Comparison of ENCODE assay signal across 13 cellular contexts in the genomic region with DNA sequence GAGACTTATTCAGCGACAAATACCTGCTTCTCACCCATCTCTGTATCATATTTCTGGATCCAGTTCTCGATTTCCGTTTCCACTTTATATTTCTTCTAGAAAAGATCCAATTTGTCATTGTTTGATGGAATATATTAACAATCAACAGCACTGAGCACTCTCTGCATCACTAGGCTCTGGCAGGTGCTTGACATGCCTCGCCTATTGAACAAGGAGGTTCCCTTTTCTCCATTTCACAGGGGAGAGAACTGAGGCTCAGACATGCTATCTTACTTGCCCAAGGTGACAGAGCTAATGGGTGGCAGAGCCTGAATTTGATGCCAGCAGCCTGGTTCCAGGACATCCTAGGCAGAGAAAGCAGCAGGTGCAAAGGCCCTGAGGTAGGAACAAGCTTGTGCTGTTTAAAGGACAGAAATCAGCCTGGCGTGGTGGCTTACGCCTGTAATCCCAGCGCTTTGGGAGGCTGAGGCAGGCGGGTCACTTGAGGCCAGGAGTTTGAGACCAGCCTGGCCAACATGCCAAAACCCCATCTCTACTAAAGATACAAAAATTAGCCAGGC. TPM values are rescaled to one million over a fixed set of nuclear protein-coding genes. Genes with fewer than 3 reads are reported as not detected.
DNase-seq lines count a peak whose midpoint lies in the region; ATAC-seq, FAIRE-seq and TF ChIP-seq lines count a peak whose summit lies in the region.
"Had no signal": no experiment of that assay in that cellular context is flagged by ENCODE, and none has a peak within 500 bp of the region (broad histone marks: within the 10 kb centered on the region; RNA-seq: fewer than 3 reads in every experiment).

No MANE protein-coding gene starts in this region.

- H3K4me3 Mint-ChIP-seq in WTC11 = no peak overlapping the region
- H3K4me3 Mint-ChIP-seq: CD8-positive, alpha-beta T cell had no signal

- H3K4me3 ChIP-seq in HepG2 (replicated peaks in 1 of 3; ENCODE audit: insufficient read depth in 1 of 3, low read depth in 2 of 3, low read length in 3 of 3) = no peak overlapping the region
- no peak overlapping the region for H3K4me3 ChIP-seq in right lobe of liver
- no peak overlapping the region for H3K4me3 ChIP-seq in mesenchymal stem cell (ENCODE audit: insufficient read depth in 1 of 2, low read depth in 1 of 2, low read length in 2 of 2)
- H3K4me3 ChIP-seq: BLaER1, SJSA1 had no signal

- H3K9ac ChIP-seq in HepG2 (ENCODE audit: insufficient read depth, low read depth, low read length) = no peak overlapping the region
- H3K9ac ChIP-seq in mesenchymal stem cell (ENCODE audit: low read length) = peak overlapping the region; percentile 7
- H3K9ac ChIP-seq: BLaER1 had no signal

- CTCF ChIA-PET in HepG2 (lab: Yijun Ruan, JAX; ENCODE audit: low intra/inter-chr PET ratio, low total read pairs) = interaction anchor here (1.4 kb wide), 1 partner anchor 228 kb away, joined by 6 read pairs; no protein-coding TSS in a partner anchor
- CTCF ChIA-PET in WTC11 (lab: Charles Lee) = interaction anchor here (0.6 to 1.5 kb wide), 14 partner anchors 12 to 1616 kb away, joined by 3 to 16 read pairs (median 4); partner anchors contain the start of genes DDX54 and TPCN1

- ATAC-seq in HepG2 = no peak
- ATAC-seq in right lobe of liver = no peak
- no peak for ATAC-seq in WTC11
- no peak for ATAC-seq in HG03135 (IDR thresholded peaks at IDR 0.05; ENCODE audit: unreplicated experiment)
- ATAC-seq in GM18502 (IDR thresholded peaks at IDR 0.05; ENCODE audit: poor library complexity, unreplicated experiment) = no peak

- peaks cover 4% of the 10 kb centered on the region; the same call in 1 of the 2 replicates for H3K4me1 Mint-ChIP-seq in WTC11

- no peaks in the 10 kb centered on the region for H3K9me3 Mint-ChIP-seq in WTC11
- H3K9me3 Mint-ChIP-seq: CD8-positive, alpha-beta T cell; IgD-negative memory B cell had no signal

- H2AFZ ChIP-seq in HepG2 (ENCODE audit: low read length) (no peak overlapping the region), mesenchymal stem cell (ENCODE audit: low read depth, low read length) (peak overlapping the region; percentile 8)

- no peaks in the 10 kb centered on the region for H3K36me3 ChIP-seq in HepG2 (replicated peaks in 1 of 2; ENCODE audit: control insufficient read depth in 1 of 2, insufficient read depth in 2 of 2, low read length in 2 of 2)
- H3K36me3 ChIP-seq in right lobe of liver = no peaks in the 10 kb centered on the region
- H3K36me3 ChIP-seq in mesenchymal stem cell (ENCODE audit: control insufficient read depth in 1 of 2, insufficient read depth in 2 of 2, low read depth in 1 of 2, low read length in 2 of 2) = peaks cover 3 to 14% of the 10 kb centered on the region in 2 experiments

- DNase-seq in HepG2 (ENCODE audit: low spot score) (no peak), right lobe of liver (no peak), WTC11 (ENCODE audit: low spot score) (no peak), mesenchymal stem cell (no peak), amygdala (lab: John Stamatoyannopoulos, UW) (no peak), ureter (ENCODE audit: low spot score) (no peak)

- H3K23ac ChIP-seq in mesenchymal stem cell (ENCODE audit: low read length in 2 of 2) = no peak overlapping the region

- TF ChIP-seq EP300 in HepG2 (IDR thresholded peaks at IDR 0.05; ENCODE audit: low read depth in 2 of 2, low read length in 2 of 2) (no peak), HepG2 (CRISPR knock-in tag; IDR thresholded peaks at IDR 0.05; ENCODE audit: borderline replicate concordance) (no peak)

- no TSS peak for BruUV-seq in HepG2 (replicated peaks; lab: Mats Ljungman, UMichigan)

- no peaks in the 10 kb centered on the region for H3K27me3 ChIP-seq in HepG2 (ENCODE audit: control insufficient read depth in 1 of 2, insufficient read depth in 2 of 2, low read length in 2 of 2)
- no peaks in the 10 kb centered on the region for H3K27me3 ChIP-seq in right lobe of liver
- H3K27me3 ChIP-seq in mesenchymal stem cell (ENCODE audit: control insufficient read depth in 1 of 2, insufficient read depth in 1 of 2, low read length in 2 of 2) = no peaks in the 10 kb centered on the region
- H3K27me3 ChIP-seq: SJSA1 had no signal

- H4K20me1 ChIP-seq in HepG2 (ENCODE audit: insufficient read depth, low read length) = no peaks in the 10 kb centered on the region

- peak overlapping the region; percentile 83 for H2AK5ac ChIP-seq in mesenchymal stem cell (ENCODE audit: low read length, severe bottlenecking)

- no peaks in the 10 kb centered on the region for H3K79me2 ChIP-seq in HepG2 (ENCODE audit: insufficient read depth, low read length)

- H3K27ac ChIP-seq in HepG2 (ENCODE audit: extremely low read length, insufficient read depth, low read length) (no peak overlapping the region), right lobe of liver (no peak overlapping the region), mesenchymal stem cell (ENCODE audit: low read length, poor library complexity, severe bottlenecking) (no peak overlapping the region)
- H3K27ac ChIP-seq: BLaER1, SJSA1 had no signal

- no peak overlapping the region for H3K18ac ChIP-seq in mesenchymal stem cell (ENCODE audit: low read depth in 1 of 2, low read length in 2 of 2)

- H3K4me2 ChIP-seq in HepG2 (ENCODE audit: low read depth, low read length) (no peak overlapping the region), mesenchymal stem cell (ENCODE audit: low read length, poor library complexity, severe bottlenecking) (no peak overlapping the region)
- H3K4me2 ChIP-seq: BLaER1 had no signal

- peaks cover 4% of the 10 kb centered on the region for H3K36me3 Mint-ChIP-seq in WTC11
- H3K36me3 Mint-ChIP-seq: IgD-negative memory B cell had no signal

- 95% methylated on average over 4 of the region's 8 CpGs for WGBS in HepG2 (ENCODE audit: low lambda C conversion rate)
- 97% methylated on average over 4 of the region's 8 CpGs for WGBS in right lobe of liver (ENCODE audit: insufficient coverage, low coverage, low lambda C conversion rate, missing lambda C conversion rate)
- WGBS in mesenchymal stem cell = 96% methylated on average over 6 of the region's 8 CpGs

- peak overlapping the region; percentile 43 for H4K8ac ChIP-seq in mesenchymal stem cell (ENCODE audit: low read length)

- H3K4ac ChIP-seq in mesenchymal stem cell (ENCODE audit: low read depth in 1 of 2, low read length in 2 of 2) = peak overlapping the region in 1 of 2 experiments; percentile 73

- no peak overlapping the region for H3K14ac ChIP-seq in mesenchymal stem cell (ENCODE audit: low read length in 2 of 2)

- no peak for FAIRE-seq in HepG2 (lab: Jason Lieb, UNC)

- no peak for TF ChIP-seq POLR2A in HepG2 (IDR thresholded peaks at IDR 0.05; ENCODE audit: insufficient read depth in 1 of 2, low read depth in 2 of 2, low read length in 2 of 2)
- no peak for TF ChIP-seq POLR2A in right lobe of liver (IDR thresholded peaks at IDR 0.05)

- POLR2A ChIA-PET in HepG2 (lab: Yijun Ruan, JAX) = interaction anchor here (1.8 kb wide), 1 partner anchor 8 kb away, joined by 4 read pairs; no protein-coding TSS in a partner anchor
- POLR2A ChIA-PET in WTC11 (lab: Charles Lee) = interaction anchor here (0.6 kb wide), 1 partner anchor 36 kb away, joined by 4 read pairs; no protein-coding TSS in a partner anchor

- H4K91ac ChIP-seq in mesenchymal stem cell (ENCODE audit: low read length) = peak overlapping the region; percentile 47

- H3K4me1 ChIP-seq in HepG2 (ENCODE audit: insufficient read depth, low read length) (peaks cover 14% of the 10 kb centered on the region), right lobe of liver (peaks cover 0 to 11% (median 0%) of the 10 kb centered on the region in 4 donors), mesenchymal stem cell (ENCODE audit: control insufficient read depth, insufficient read depth, low read depth, low read length) (peaks cover 44% of the 10 kb centered on the region)

- no peak overlapping the region for H2BK5ac ChIP-seq in mesenchymal stem cell (ENCODE audit: low read depth, low read length, poor library complexity, severe bottlenecking)

- no peak for TF ChIP-seq CTCF in HepG2 (CRISPR knock-in tag; IDR thresholded peaks at IDR 0.05)
- TF ChIP-seq CTCF in right lobe of liver (IDR thresholded peaks at IDR 0.05) = no peak
- no peak for TF ChIP-seq CTCF in WTC11 (IDR thresholded peaks at IDR 0.05)

- H2BK15ac ChIP-seq in mesenchymal stem cell (ENCODE audit: low read depth, poor library complexity, severe bottlenecking) = peak overlapping the region; percentile 13

- peaks cover 7% of the 10 kb centered on the region for H3K79me1 ChIP-seq in mesenchymal stem cell (replicated peaks; ENCODE audit: low read length, poor library complexity, severe bottlenecking)

- in situ Hi-C loops in HepG2 (cut with HindIII; ENCODE audit: extremely low pct_ligation_motif_present, low pct_unique_long_range_greater_than_20kb) = loop anchor here (10.0 kb wide), 1 partner anchor 157 kb away; the partner anchor contains the start of gene PLBD2

- H3K27me3 Mint-ChIP-seq in WTC11 (ENCODE audit: low read depth) = no peaks in the 10 kb centered on the region
- H3K27me3 Mint-ChIP-seq: IgD-negative memory B cell had no signal

- no peak overlapping the region for H3K27ac Mint-ChIP-seq in WTC11
- H3K27ac Mint-ChIP-seq: CD8-positive, alpha-beta T cell had no signal

- no peaks in the 10 kb centered on the region for H3K9me3 ChIP-seq in HepG2 (ENCODE audit: low read length)
- no peaks in the 10 kb centered on the region for H3K9me3 ChIP-seq in right lobe of liver
- no peaks in the 10 kb centered on the region for H3K9me3 ChIP-seq in mesenchymal stem cell (ENCODE audit: control insufficient read depth, low read length)
- H3K9me3 ChIP-seq: BLaER1, SJSA1 had no signal

- H2BK12ac ChIP-seq in mesenchymal stem cell (ENCODE audit: low read length in 2 of 2) = peak overlapping the region in 1 of 2 experiments; percentile 80

- no peak for TF ChIP-seq RAD21 in HepG2 (CRISPR knock-in tag; IDR thresholded peaks at IDR 0.05)

- intact Hi-C loops in HepG2 (cut with micrococcal nuclease; ENCODE audit: unreplicated experiment) (loop anchor here (10.0 kb wide), 2 partner anchors 77 to 227 kb away; partner anchors contain the start of gene SDSL), right lobe of liver (cut with DNase I) (loop anchor here (10.0 kb wide), 2 partner anchors 97 to 237 kb away; no protein-coding TSS in a partner anchor)

- H2BK120ac ChIP-seq in mesenchymal stem cell (ENCODE audit: low read depth, low read length) = no peak overlapping the region

RNA-seq across cellular contexts. Expression of gene RITA1, which starts 12.1 kb away (rescaled TPM):
- total RNA-seq in HepG2 (2016; rRNA removed; fragmentation: Illumina TruSeq; extraction: Trizol) (28.1 and 28.9 TPM in 2 replicates), right lobe of liver (10 to 100 TPM; 11.1 to 33.0 (median 22.3) TPM), WTC11 (2021) (26.4 to 29.3 TPM (median 27.1 TPM) in 3 replicates), ureter (11.6 TPM)
- total RNA-seq in HepG2 (2016; cell fraction: cytosol; rRNA removed; fragmentation: Illumina TruSeq; extraction: Trizol; ENCODE audit: low read depth) = 34.7 and 44.4 TPM in 2 replicates
- total RNA-seq in HepG2 (2016; cell fraction: insoluble cytoplasmic fraction; rRNA removed; fragmentation: Illumina TruSeq; extraction: Trizol) = 25.7 and 31.1 TPM in 2 replicates
- 58.4 and 67.9 TPM in 2 replicates for total RNA-seq in HepG2 (2016; cell fraction: membrane; rRNA removed; fragmentation: Illumina TruSeq; extraction: Trizol)
- 16.2 and 17.8 TPM in 2 replicates for total RNA-seq in HepG2 (2016; cell fraction: nucleus; rRNA removed; fragmentation: Illumina TruSeq; extraction: Trizol)
- polyA plus RNA-seq in HepG2 (2011; rRNA removed) = 12.4 and 14.3 TPM in 2 replicates
- polyA plus RNA-seq in HepG2 (2011; cell fraction: cytosol; rRNA removed) = 13.8 and 16.3 TPM in 2 replicates
- polyA plus RNA-seq in HepG2 (2011; cell fraction: nucleus; rRNA removed) = 8.9 and 10.1 TPM in 2 replicates
- 8.6 and 10.6 TPM in 2 replicates for polyA plus RNA-seq in HepG2 (2012)
- polyA plus RNA-seq in HepG2 (2016; cell fraction: cytosol; fragmentation: Illumina TruSeq; extraction: Trizol; ENCODE audit: low read depth) = 48.9 and 64.2 TPM in 2 replicates
- polyA plus RNA-seq in HepG2 (2016; cell fraction: insoluble cytoplasmic fraction; fragmentation: Illumina TruSeq; extraction: Trizol; ENCODE audit: low read depth) = 35.7 and 37.7 TPM in 2 replicates
- polyA plus RNA-seq in HepG2 (2016; cell fraction: membrane; fragmentation: Illumina TruSeq; extraction: Trizol; ENCODE audit: low read depth) = 64.3 and 73.8 TPM in 2 replicates
- 21.0 and 24.3 TPM in 2 replicates for polyA plus RNA-seq in HepG2 (2016; cell fraction: nucleus; fragmentation: Illumina TruSeq; extraction: Trizol; ENCODE audit: insufficient read depth, low read depth)
- 12.2 and 25.5 TPM in 2 replicates for polyA minus RNA-seq in HepG2 (2011; rRNA and poly(A)+ RNA removed; ENCODE audit: low replicate concordance)
- 6.2 and 7.6 TPM in 2 replicates for polyA minus RNA-seq in HepG2 (2011; cell fraction: cytosol; rRNA and poly(A)+ RNA removed)
- 11.1 and 14.5 TPM in 2 replicates for polyA minus RNA-seq in HepG2 (2011; cell fraction: nucleus; rRNA and poly(A)+ RNA removed)
- 15.4 TPM for polyA plus RNA-seq in mesenchymal stem cell (2013, experiment 1 of 2)
- 14.6 TPM for polyA plus RNA-seq in mesenchymal stem cell (2013, experiment 2 of 2)

RNA-seq across cellular contexts. Expression of gene DDX54, which starts 12.3 kb away (rescaled TPM):
- total RNA-seq in HepG2 (2016; rRNA removed; fragmentation: Illumina TruSeq; extraction: Trizol) = 45.1 and 59.7 TPM in 2 replicates
- total RNA-seq in HepG2 (2016; cell fraction: cytosol; rRNA removed; fragmentation: Illumina TruSeq; extraction: Trizol; ENCODE audit: low read depth) = 5.0 and 6.8 TPM in 2 replicates
- total RNA-seq in HepG2 (2016; cell fraction: insoluble cytoplasmic fraction; rRNA removed; fragmentation: Illumina TruSeq; extraction: Trizol) = 44.2 and 60.5 TPM in 2 replicates
- total RNA-seq in HepG2 (2016; cell fraction: membrane; rRNA removed; fragmentation: Illumina TruSeq; extraction: Trizol) = 15.7 and 17.4 TPM in 2 replicates
- 30.5 and 38.6 TPM in 2 replicates for total RNA-seq in HepG2 (2016; cell fraction: nucleus; rRNA removed; fragmentation: Illumina TruSeq; extraction: Trizol)
- polyA plus RNA-seq in HepG2 (2011; rRNA removed) = 51.3 and 61.1 TPM in 2 replicates
- polyA plus RNA-seq in HepG2 (2011; cell fraction: cytosol; rRNA removed) = 33.9 and 54.0 TPM in 2 replicates
- 56.0 and 66.1 TPM in 2 replicates for polyA plus RNA-seq in HepG2 (2011; cell fraction: nucleus; rRNA removed)
- polyA plus RNA-seq in HepG2 (2012) = 29.2 and 33.1 TPM in 2 replicates
- polyA plus RNA-seq in HepG2 (2016; cell fraction: cytosol; fragmentation: Illumina TruSeq; extraction: Trizol; ENCODE audit: low read depth) = 4.2 and 4.5 TPM in 2 replicates
- 61.6 and 69.4 TPM in 2 replicates for polyA plus RNA-seq in HepG2 (2016; cell fraction: insoluble cytoplasmic fraction; fragmentation: Illumina TruSeq; extraction: Trizol; ENCODE audit: low read depth)
- 8.9 and 13.8 TPM in 2 replicates for polyA plus RNA-seq in HepG2 (2016; cell fraction: membrane; fragmentation: Illumina TruSeq; extraction: Trizol; ENCODE audit: low read depth)
- polyA plus RNA-seq in HepG2 (2016; cell fraction: nucleus; fragmentation: Illumina TruSeq; extraction: Trizol; ENCODE audit: insufficient read depth, low read depth) = 93.7 and 96.2 TPM in 2 replicates
- 67.7 and 93.0 TPM in 2 replicates for polyA minus RNA-seq in HepG2 (2011; rRNA and poly(A)+ RNA removed; ENCODE audit: low replicate concordance)
- 23.5 and 27.4 TPM in 2 replicates for polyA minus RNA-seq in HepG2 (2011; cell fraction: cytosol; rRNA and poly(A)+ RNA removed)
- polyA minus RNA-seq in HepG2 (2011; cell fraction: nucleus; rRNA and poly(A)+ RNA removed) = 26.4 and 35.3 TPM in 2 replicates
- total RNA-seq in right lobe of liver = 10 to 100 TPM; 22.8 to 43.8 (median 31.1) TPM
- total RNA-seq in WTC11 (2021) = 120 to 151 TPM (median 123 TPM) in 3 replicates
- polyA plus RNA-seq in mesenchymal stem cell (2013, experiment 1 of 2) = 34.2 TPM
- polyA plus RNA-seq in mesenchymal stem cell (2013, experiment 2 of 2) = 36.4 TPM
- 65.2 TPM for total RNA-seq in ureter

RNA-seq across cellular contexts. Expression of gene TPCN1, which starts 23.7 kb away (rescaled TPM):
- total RNA-seq in HepG2 (2016; rRNA removed; fragmentation: Illumina TruSeq; extraction: Trizol) = 3.8 and 8.0 TPM in 2 replicates
- total RNA-seq in HepG2 (2016; cell fraction: cytosol; rRNA removed; fragmentation: Illumina TruSeq; extraction: Trizol; ENCODE audit: low read depth) = 4.4 and 4.6 TPM in 2 replicates
- total RNA-seq in HepG2 (2016; cell fraction: insoluble cytoplasmic fraction; rRNA removed; fragmentation: Illumina TruSeq; extraction: Trizol) = 3.0 and 10.0 TPM in 2 replicates
- total RNA-seq in HepG2 (2016; cell fraction: membrane; rRNA removed; fragmentation: Illumina TruSeq; extraction: Trizol) = 4.2 and 4.5 TPM in 2 replicates
- total RNA-seq in HepG2 (2016; cell fraction: nucleus; rRNA removed; fragmentation: Illumina TruSeq; extraction: Trizol) = 12.3 and 15.7 TPM in 2 replicates
- polyA plus RNA-seq in HepG2 (2011; rRNA removed) = 26.8 and 33.5 TPM in 2 replicates
- polyA plus RNA-seq in HepG2 (2011; cell fraction: cytosol; rRNA removed) = 10.3 and 10.4 TPM in 2 replicates
- 183 and 201 TPM in 2 replicates for polyA plus RNA-seq in HepG2 (2011; cell fraction: nucleus; rRNA removed)
- 18.0 and 21.8 TPM in 2 replicates for polyA plus RNA-seq in HepG2 (2012)
- polyA plus RNA-seq in HepG2 (2016; cell fraction: cytosol; fragmentation: Illumina TruSeq; extraction: Trizol; ENCODE audit: low read depth) = 0.84 and 1.4 TPM in 2 replicates
- 3.5 and 4.1 TPM in 2 replicates for polyA plus RNA-seq in HepG2 (2016; cell fraction: insoluble cytoplasmic fraction; fragmentation: Illumina TruSeq; extraction: Trizol; ENCODE audit: low read depth)
- 2.5 and 2.8 TPM in 2 replicates for polyA plus RNA-seq in HepG2 (2016; cell fraction: membrane; fragmentation: Illumina TruSeq; extraction: Trizol; ENCODE audit: low read depth)
- polyA plus RNA-seq in HepG2 (2016; cell fraction: nucleus; fragmentation: Illumina TruSeq; extraction: Trizol; ENCODE audit: insufficient read depth, low read depth) = 42.1 and 42.8 TPM in 2 replicates
- polyA minus RNA-seq in HepG2 (2011; rRNA and poly(A)+ RNA removed; ENCODE audit: low replicate concordance) = 40.0 and 48.9 TPM in 2 replicates
- 7.3 and 9.8 TPM in 2 replicates for polyA minus RNA-seq in HepG2 (2011; cell fraction: cytosol; rRNA and poly(A)+ RNA removed)
- polyA minus RNA-seq in HepG2 (2011; cell fraction: nucleus; rRNA and poly(A)+ RNA removed) = 45.8 and 47.1 TPM in 2 replicates
- total RNA-seq in right lobe of liver = 10 to 100 TPM; 18.0 to 34.6 (median 28.3) TPM
- total RNA-seq in WTC11 (2021) = 29.0 to 32.7 TPM (median 30.7 TPM) in 3 replicates
- polyA plus RNA-seq in mesenchymal stem cell (2013, experiment 1 of 2) = 57.5 TPM
- polyA plus RNA-seq in mesenchymal stem cell (2013, experiment 2 of 2) = 58.5 TPM
- 133 TPM for total RNA-seq in ureter

RNA-seq across cellular contexts. Expression of gene CFAP73, which starts 48.1 kb away (rescaled TPM):
- total RNA-seq in HepG2 (2016; rRNA removed; fragmentation: Illumina TruSeq; extraction: Trizol) (not detected in 2 replicates), right lobe of liver (under 1 TPM in 1 of 6 experiments, not detected in 5; 0.15 TPM), WTC11 (2021) (0.30 to 0.94 TPM (median 0.37 TPM) in 3 replicates), ureter (not detected)
- not detected in 2 replicates for total RNA-seq in HepG2 (2016; cell fraction: cytosol; rRNA removed; fragmentation: Illumina TruSeq; extraction: Trizol; ENCODE audit: low read depth)
- total RNA-seq in HepG2 (2016; cell fraction: insoluble cytoplasmic fraction; rRNA removed; fragmentation: Illumina TruSeq; extraction: Trizol) = not detected in 2 replicates
- total RNA-seq in HepG2 (2016; cell fraction: membrane; rRNA removed; fragmentation: Illumina TruSeq; extraction: Trizol) = not detected in 2 replicates
- total RNA-seq in HepG2 (2016; cell fraction: nucleus; rRNA removed; fragmentation: Illumina TruSeq; extraction: Trizol) = not detected in 2 replicates
- not detected in 2 replicates for polyA plus RNA-seq in HepG2 (2011; rRNA removed)
- polyA plus RNA-seq in HepG2 (2011; cell fraction: cytosol; rRNA removed) = not detected in 2 replicates
- not detected in 2 replicates for polyA plus RNA-seq in HepG2 (2011; cell fraction: nucleus; rRNA removed)
- polyA plus RNA-seq in HepG2 (2012) = not detected in 2 replicates
- polyA plus RNA-seq in HepG2 (2016; cell fraction: cytosol; fragmentation: Illumina TruSeq; extraction: Trizol; ENCODE audit: low read depth) = not detected in 2 replicates
- polyA plus RNA-seq in HepG2 (2016; cell fraction: insoluble cytoplasmic fraction; fragmentation: Illumina TruSeq; extraction: Trizol; ENCODE audit: low read depth) = not detected in 2 replicates
- not detected in 2 replicates for polyA plus RNA-seq in HepG2 (2016; cell fraction: membrane; fragmentation: Illumina TruSeq; extraction: Trizol; ENCODE audit: low read depth)
- not detected in 2 replicates for polyA plus RNA-seq in HepG2 (2016; cell fraction: nucleus; fragmentation: Illumina TruSeq; extraction: Trizol; ENCODE audit: insufficient read depth, low read depth)
- not detected in 2 replicates for polyA minus RNA-seq in HepG2 (2011; rRNA and poly(A)+ RNA removed; ENCODE audit: low replicate concordance)
- not detected in 2 replicates for polyA minus RNA-seq in HepG2 (2011; cell fraction: cytosol; rRNA and poly(A)+ RNA removed)
- polyA minus RNA-seq in HepG2 (2011; cell fraction: nucleus; rRNA and poly(A)+ RNA removed) = not detected in 2 replicates
- not detected for polyA plus RNA-seq in mesenchymal stem cell (2013, experiment 1 of 2)
- 0.03 TPM for polyA plus RNA-seq in mesenchymal stem cell (2013, experiment 2 of 2)
- total RNA-seq: H4, SJSA1 had no signal
- polyA plus RNA-seq: IgD-negative memory B cell had no signal
